In genomic region chr13:87324558-87324957, GRCh38 we compare ENCODE assay signal across 22 cellular contexts.
"Had no signal": no experiment of that assay in that cellular context is flagged by ENCODE, and none has a peak within 500 bp of the region (broad histone marks: within the 10 kb centered on the region; RNA-seq: fewer than 3 reads in every experiment).

No MANE protein-coding gene starts in this region.

- H3K4me2 ChIP-seq: hepatocyte had no signal

- H2AFZ ChIP-seq: hepatocyte had no signal

- H3K36me3 ChIP-seq: esophagus muscularis mucosa, gastroesophageal sphincter, heart left ventricle, left lung, lower lobe of right lung had no signal

- DNase-seq: dermis blood vessel endothelial cell; dorsolateral prefrontal cortex; effector CD4-positive, alpha-beta T cell; effector memory CD4-positive, alpha-beta T cell; foreskin keratinocyte; heart left ventricle; hypothalamus; left cardiac atrium; left lung; left ventricle myocardium superior; lower lobe of right lung; mesenchymal stem cell; mucosa of descending colon had no signal

- H3K79me2 ChIP-seq: hepatocyte had no signal

- H3K4me1 ChIP-seq: esophagus muscularis mucosa, foreskin keratinocyte, gastroesophageal sphincter, heart left ventricle, left lung, lower lobe of right lung had no signal

- H3K9me3 ChIP-seq: esophagus muscularis mucosa, gastroesophageal sphincter, lower lobe of right lung, mucosa of descending colon had no signal

- H3K27ac ChIP-seq: coronary artery, dorsolateral prefrontal cortex, esophagus muscularis mucosa, foreskin keratinocyte, gastroesophageal sphincter, heart left ventricle, hepatocyte, left lung, lower lobe of right lung had no signal

- FAIRE-seq: colon, endothelial cell of umbilical vein, frontal cortex, islet of Langerhans, keratinocyte had no signal

- H3K4me3 ChIP-seq: coronary artery, dorsolateral prefrontal cortex, esophagus muscularis mucosa, gastroesophageal sphincter, heart left ventricle, hepatocyte, left lung, lower lobe of right lung, mucosa of descending colon had no signal

- H3K27me3 ChIP-seq: dorsolateral prefrontal cortex, esophagus muscularis mucosa, foreskin keratinocyte, gastroesophageal sphincter, heart left ventricle, hepatocyte, left lung had no signal
